8 cellular contexts compared by ENCODE assay signal in the genomic region with DNA sequence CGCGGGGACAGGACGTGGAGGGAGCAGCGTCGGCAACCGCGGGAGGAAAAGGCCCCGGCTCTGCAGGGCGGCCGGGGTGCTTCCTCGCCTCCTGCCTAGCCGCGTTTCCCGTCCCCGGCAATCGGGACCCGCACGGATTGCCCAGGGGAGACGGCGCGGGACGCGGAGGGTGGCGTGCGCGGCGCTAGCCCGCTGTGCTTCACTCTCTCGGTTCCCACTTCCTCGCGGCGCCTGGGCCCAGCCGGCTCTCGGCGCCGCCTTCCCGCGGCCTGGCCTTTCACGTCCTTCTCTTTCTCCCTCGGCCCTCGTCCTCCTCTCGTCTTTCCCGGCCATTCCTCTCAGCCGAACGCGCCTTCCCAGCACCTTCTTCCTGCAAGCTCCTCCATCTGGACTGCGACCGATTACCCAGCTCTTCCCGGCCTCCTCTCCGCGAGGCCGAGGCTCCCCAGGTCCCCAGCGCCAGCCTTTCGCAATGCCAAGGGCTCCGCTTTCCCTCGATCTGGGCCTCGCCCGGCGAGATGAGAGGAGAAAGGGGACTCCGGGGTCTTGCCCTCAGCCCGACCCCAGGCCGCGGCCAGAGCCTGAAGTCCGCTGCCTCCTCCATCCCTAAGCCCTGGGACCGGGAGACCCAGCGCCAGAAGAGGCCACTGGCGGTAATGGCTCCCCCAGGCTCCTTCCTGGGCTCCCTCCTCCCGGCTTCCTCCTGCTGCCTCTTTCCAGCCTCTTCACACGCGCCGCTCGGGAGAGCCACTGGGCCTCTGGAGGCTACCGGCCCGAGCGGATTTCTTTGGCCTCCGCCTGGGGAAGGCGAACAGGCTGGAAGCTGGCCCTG.
DNase-seq lines count a peak whose midpoint lies in the region; ATAC-seq lines count a peak whose summit lies in the region.

No MANE protein-coding gene starts in this region.

- peaks cover 17% of the 10 kb centered on the region for H3K4me1 ChIP-seq in mucosa of stomach (ENCODE audit: control insufficient read depth, insufficient read depth, low read length)

- no peaks in the 10 kb centered on the region for H3K9me3 Mint-ChIP-seq in effector memory CD8-positive, alpha-beta T cell

- no peaks in the 10 kb centered on the region for H3K36me3 Mint-ChIP-seq in effector memory CD8-positive, alpha-beta T cell (ENCODE audit: insufficient read depth)

- H3K4me3 Mint-ChIP-seq in effector memory CD8-positive, alpha-beta T cell: peak overlapping the region; percentile 64 to 75

- peak overlapping the region; percentile 32 for H3K4me3 ChIP-seq in mucosa of stomach (ENCODE audit: low read length)

- H3K27ac Mint-ChIP-seq in effector memory CD8-positive, alpha-beta T cell: no peak overlapping the region

- H3K4me1 Mint-ChIP-seq in effector memory CD8-positive, alpha-beta T cell (ENCODE audit: low read depth in 2 of 2): peaks cover 16 to 28% of the 10 kb centered on the region in 2 donors

- H3K9ac ChIP-seq in mucosa of stomach (ENCODE audit: low read length): peak overlapping the region; percentile 31

- peaks cover 87 to 100% of the 10 kb centered on the region in 2 donors for H3K27me3 Mint-ChIP-seq in effector memory CD8-positive, alpha-beta T cell

- H3K27me3 ChIP-seq in mucosa of stomach (ENCODE audit: control insufficient read depth, insufficient read depth, low read length): peaks cover 99% of the 10 kb centered on the region

- ATAC-seq in effector memory CD8-positive, alpha-beta T cell (replicated peaks): no peak
- ATAC-seq in HG02840 (IDR thresholded peaks at IDR 0.05; ENCODE audit: low FRiP score, unreplicated experiment) (no peak), HG03457 (IDR thresholded peaks at IDR 0.05; ENCODE audit: unreplicated experiment) (no peak)

- DNase-seq in DMS153 treated with DMSO at 0.1 percent for 48 hours (lab: John Stamatoyannopoulos, UW; ENCODE audit: unreplicated experiment): peak; percentile 81
- no peak for DNase-seq in DMS153 (lab: John Stamatoyannopoulos, UW)
- DNase-seq in NCI-H526 (lab: John Stamatoyannopoulos, UW): peak; percentile 48 to 72
- no peak for DNase-seq in effector memory CD8-positive, alpha-beta T cell
- DNase-seq in NCI-H1694 treated with DMSO at 0.1 percent for 48 hours (lab: John Stamatoyannopoulos, UW): no peak

- no peaks in the 10 kb centered on the region for H3K36me3 ChIP-seq in mucosa of stomach (ENCODE audit: control insufficient read depth, insufficient read depth, low read length)

- no peaks in the 10 kb centered on the region for H3K9me3 ChIP-seq in mucosa of stomach (ENCODE audit: control insufficient read depth, low read length)

Comparison
In these comparisons a context has a peak if more than half of its experiments do, and no peak if none do; other contexts are left out.
1. DNase-seq: peak in DMS153 treated with DMSO at 0.1 percent for 48 hours (single experiment) and NCI-H526 (2 of 2); none in DMS153 (single experiment), effector memory CD8-positive, alpha-beta T cell (0 of 3) and NCI-H1694 treated with DMSO at 0.1 percent for 48 hours (single experiment).